In genomic region chr1:8439015-8439702, GRCh38 we compare ENCODE assay signal across 8 cellular contexts.
A peak's percentile ranks its signal among the peaks of the same experiment; 100 is the strongest.
DNase-seq lines count a peak whose midpoint lies in the region; ATAC-seq, FAIRE-seq and TF ChIP-seq lines count a peak whose summit lies in the region.

No MANE protein-coding gene starts in this region.

- H3K27me3 ChIP-seq in OCI-LY1 (ENCODE audit: insufficient read depth, low read length) (no peaks in the 10 kb centered on the region), HepG2 (ENCODE audit: control insufficient read depth in 1 of 2, insufficient read depth in 2 of 2, low read length in 2 of 2) (no peaks in the 10 kb centered on the region)

- no peak for FAIRE-seq in HepG2 (lab: Jason Lieb, UNC)

- BruUV-seq in HepG2 (replicated peaks; lab: Mats Ljungman, UMichigan) = no TSS peak

- TF ChIP-seq POLR2A in HepG2 (IDR thresholded peaks at IDR 0.05; ENCODE audit: insufficient read depth in 1 of 2, low read depth in 2 of 2, low read length in 2 of 2) = no peak

- 80% methylated on average over 8 of the region's 8 CpGs for WGBS in HepG2 (ENCODE audit: low lambda C conversion rate)

- H3K4me3 ChIP-seq in OCI-LY1 (ENCODE audit: low read depth, low read length, poor library complexity, severe bottlenecking) = peak overlapping the region; percentile 36
- no peak overlapping the region for H3K4me3 ChIP-seq in HepG2 (replicated peaks in 1 of 3; ENCODE audit: insufficient read depth in 1 of 3, low read depth in 2 of 3, low read length in 3 of 3)

- POLR2A ChIA-PET in HepG2 (lab: Yijun Ruan, JAX) = no interaction called here

- H3K9me2 ChIP-seq in OCI-LY1 (ENCODE audit: low read depth, low read length) = no peaks in the 10 kb centered on the region

- in situ Hi-C loops in HepG2 (cut with HindIII; ENCODE audit: extremely low pct_ligation_motif_present, low pct_unique_long_range_greater_than_20kb) = no loop called here

- H3K9me3 ChIP-seq in OCI-LY1 (ENCODE audit: low read length) (no peaks in the 10 kb centered on the region), HepG2 (ENCODE audit: low read length) (no peaks in the 10 kb centered on the region)

- peak overlapping the region; percentile 95 for H3K27ac ChIP-seq in OCI-LY1 (ENCODE audit: low read depth, low read length, poor library complexity, severe bottlenecking)
- no peak overlapping the region for H3K27ac ChIP-seq in HepG2 (ENCODE audit: extremely low read length, insufficient read depth, low read length)
- H3K27ac ChIP-seq in substantia nigra (ENCODE audit: low read depth, low read length, poor library complexity, severe bottlenecking) = peak overlapping the region; percentile 11

- intact Hi-C loops in HepG2 (cut with micrococcal nuclease; ENCODE audit: unreplicated experiment) = no loop called here

- H4K20me1 ChIP-seq in OCI-LY1 (ENCODE audit: insufficient read depth, low read length) (no peaks in the 10 kb centered on the region), HepG2 (ENCODE audit: insufficient read depth, low read length) (peaks cover 16% of the 10 kb centered on the region)

- peaks cover 62% of the 10 kb centered on the region for H3K4me1 ChIP-seq in OCI-LY1 (ENCODE audit: insufficient read depth, low read length, severe bottlenecking)
- no peaks in the 10 kb centered on the region for H3K4me1 ChIP-seq in HepG2 (ENCODE audit: insufficient read depth, low read length)

- ATAC-seq in HepG2 = no peak
- no peak for ATAC-seq in HG02623 (IDR thresholded peaks at IDR 0.05; ENCODE audit: unreplicated experiment)

- H2AFZ ChIP-seq in OCI-LY1 (ENCODE audit: low read length) (no peak overlapping the region), HepG2 (ENCODE audit: low read length) (no peak overlapping the region)

- peaks cover 6% of the 10 kb centered on the region; the same call in 1 of the 2 replicates for H3F3A ChIP-seq in OCI-LY1 (ENCODE audit: insufficient read depth, low read length)

- CTCF ChIA-PET in HepG2 (lab: Yijun Ruan, JAX; ENCODE audit: low intra/inter-chr PET ratio, low total read pairs) = no interaction called here

- no peak for TF ChIP-seq RAD21 in HepG2 (CRISPR knock-in tag; IDR thresholded peaks at IDR 0.05)

- H3K9ac ChIP-seq in OCI-LY1 (ENCODE audit: low read length) (peak overlapping the region; percentile 51), HepG2 (ENCODE audit: insufficient read depth, low read depth, low read length) (no peak overlapping the region)

- TF ChIP-seq EP300 in HepG2 (IDR thresholded peaks at IDR 0.05; ENCODE audit: low read depth in 2 of 2, low read length in 2 of 2) = no peak
- TF ChIP-seq EP300 in HepG2 (CRISPR knock-in tag; IDR thresholded peaks at IDR 0.05; ENCODE audit: borderline replicate concordance) = no peak

- H3K79me2 ChIP-seq in OCI-LY1 (ENCODE audit: insufficient read depth, low read length) = no peaks in the 10 kb centered on the region
- H3K79me2 ChIP-seq in HepG2 (ENCODE audit: insufficient read depth, low read length) = peaks cover 6% of the 10 kb centered on the region

- TF ChIP-seq CTCF in OCI-LY1 (IDR thresholded peaks at IDR 0.05; ENCODE audit: low read length) = peak; percentile 16; the same call in 1 of the 2 replicates
- no peak for TF ChIP-seq CTCF in HepG2 (CRISPR knock-in tag; IDR thresholded peaks at IDR 0.05)

- peak overlapping the region; percentile 67 for H3K4me2 ChIP-seq in OCI-LY1 (ENCODE audit: low read length)
- H3K4me2 ChIP-seq in HepG2 (ENCODE audit: low read depth, low read length) = no peak overlapping the region

- DNase-seq in ELF-1 (ENCODE audit: low read depth, low spot score) (peak; percentile 76), HT1080 (ENCODE audit: low read depth) (peak; percentile 66), dedifferentiated amniotic fluid mesenchymal stem cell (ENCODE audit: extremely low spot score) (peak; percentile 72), HepG2 (ENCODE audit: low spot score) (peak; percentile 32), substantia nigra (lab: John Stamatoyannopoulos, UW) (peak in 42 of 49 donors; percentile 29 to 89 (median 61))
- DNase-seq in stimulated activated naive CD4-positive, alpha-beta T cell (lab: John Stamatoyannopoulos, UW) = no peak

- H3K36me3 ChIP-seq in OCI-LY1 (ENCODE audit: insufficient read depth, low read length) = no peaks in the 10 kb centered on the region
- peaks cover 15 to 22% of the 10 kb centered on the region in 2 experiments for H3K36me3 ChIP-seq in HepG2 (replicated peaks in 1 of 2; ENCODE audit: control insufficient read depth in 1 of 2, insufficient read depth in 2 of 2, low read length in 2 of 2)

TF ChIP-seq in HepG2, 621 proteins besides CTCF, POLR2A, EP300 and RAD21:
- no peak for TF ChIP-seq ZKSCAN5 (CRISPR knock-in tag; IDR thresholded peaks at IDR 0.05)

Comparison
In these comparisons a context has a peak if more than half of its experiments do, and no peak if none do; other contexts are left out.
1. DNase-seq: peak in ELF-1 (single experiment), HT1080 (single experiment), dedifferentiated amniotic fluid mesenchymal stem cell (single experiment), HepG2 (single experiment) and substantia nigra (42 of 49); none in stimulated activated naive CD4-positive, alpha-beta T cell (0 of 6).